In genomic region chr4:138062929-138063328, GRCh38 we compare ENCODE assay signal across 12 cellular contexts.
A peak's percentile ranks its signal among the peaks of the same experiment; 100 is the strongest.
DNase-seq lines count a peak whose midpoint lies in the region; ATAC-seq and TF ChIP-seq lines count a peak whose summit lies in the region.
"Had no signal": no experiment of that assay in that cellular context is flagged by ENCODE, and none has a peak within 500 bp of the region (broad histone marks: within the 10 kb centered on the region; RNA-seq: fewer than 3 reads in every experiment).

No MANE protein-coding gene starts in this region.

- H3K9me3 Mint-ChIP-seq in activated CD4-positive, alpha-beta memory T cell treated with anti-CD3 and anti-CD28 coated beads, Interleukin-2, amount 10 ng/mL, durations not matched to agents 7 days and 5 days: peaks cover 12% of the 10 kb centered on the region

- H3K9ac ChIP-seq in mesendoderm (ENCODE audit: low read length): no peak overlapping the region

- ATAC-seq in GM18517 (IDR thresholded peaks at IDR 0.05; ENCODE audit: unreplicated experiment) (no peak), esophagus mucosa (no peak)

- H3K79me2 ChIP-seq in mesendoderm (ENCODE audit: control insufficient read depth, insufficient read depth, low read length): no peaks in the 10 kb centered on the region

- no peaks in the 10 kb centered on the region for H3K79me1 ChIP-seq in mesendoderm (ENCODE audit: low read length)

- TF ChIP-seq CTCF in RWPE1 (conservative IDR thresholded peaks at IDR 0.05; ENCODE audit: low read depth): no peak
- TF ChIP-seq CTCF in epithelial cell of esophagus (IDR thresholded peaks at IDR 0.05; ENCODE audit: insufficient read depth, low read depth, low read length, missing control alignments): peak; percentile 26

- H3K4me1 Mint-ChIP-seq in activated CD4-positive, alpha-beta memory T cell treated with anti-CD3 and anti-CD28 coated beads, Interleukin-2, amount 10 ng/mL, durations not matched to agents 7 days and 5 days: no peaks in the 10 kb centered on the region

- no peaks in the 10 kb centered on the region for H3K36me3 Mint-ChIP-seq in activated CD4-positive, alpha-beta memory T cell treated with anti-CD3 and anti-CD28 coated beads, Interleukin-2, amount 10 ng/mL, durations not matched to agents 7 days and 5 days (ENCODE audit: low read depth)

- CTCF ChIA-PET in RWPE1 (lab: Yijun Ruan, JAX): interaction anchor here (0.7 kb wide), 1 partner anchor 769 kb away, joined by 3 read pairs; no protein-coding TSS in a partner anchor
- CTCF ChIA-PET in activated CD4-positive, alpha-beta memory T cell treated with anti-CD3 and anti-CD28 coated beads, Interleukin-2, amount 10 ng/mL, durations not matched to agents 7 days and 5 days (lab: Charles Lee): interaction anchor here (0.8 kb wide), 1 partner anchor 27 kb away, joined by 3 read pairs; no protein-coding TSS in a partner anchor

- H3K27ac Mint-ChIP-seq in activated CD4-positive, alpha-beta memory T cell treated with anti-CD3 and anti-CD28 coated beads, Interleukin-2, amount 10 ng/mL, durations not matched to agents 7 days and 5 days: no peak overlapping the region
- H3K27ac Mint-ChIP-seq: CD4-positive, alpha-beta T cell had no signal

- H3K36me3 ChIP-seq in mesendoderm (ENCODE audit: control insufficient read depth, insufficient read depth, low read length): no peaks in the 10 kb centered on the region

- DNase-seq in ELF-1 (ENCODE audit: low read depth, low spot score) (peak; percentile 16), RWPE1 (ENCODE audit: low spot score) (peak; percentile 13), epithelial cell of esophagus (ENCODE audit: low read depth) (peak; percentile 49), mesendoderm (peak; percentile 75)
- DNase-seq in activated CD4-positive, alpha-beta T cell treated with anti-CD3 and anti-CD28 coated beads, Interleukin-2, amount 50 U/mL, for 1 hour: no peak
- no peak for DNase-seq in activated CD4-positive, alpha-beta memory T cell treated with anti-CD3 and anti-CD28 coated beads, Interleukin-2, amount 10 ng/mL, durations not matched to agents 7 days and 5 days
- DNase-seq: CD4-positive, alpha-beta T cell; effector CD8-positive, alpha-beta T cell; NCI-H526 had no signal

- H2AK5ac ChIP-seq in mesendoderm (ENCODE audit: low read length): no peak overlapping the region

- H3K4me1 ChIP-seq in mesendoderm (ENCODE audit: control insufficient read depth, low read depth, low read length): no peaks in the 10 kb centered on the region

- no peak overlapping the region for H4K8ac ChIP-seq in mesendoderm (ENCODE audit: low read depth, low read length)

- WGBS in mesendoderm (ENCODE audit: extremely low coverage, insufficient coverage, low lambda C conversion rate): no CpG with 5 or more reads among the region's 2 CpGs

- H3K23ac ChIP-seq in mesendoderm (ENCODE audit: low read length): no peak overlapping the region

- no peak overlapping the region for H4K5ac ChIP-seq in mesendoderm (ENCODE audit: low read length)

- no peak overlapping the region for H2BK15ac ChIP-seq in mesendoderm (replicated peaks; ENCODE audit: low read depth)

- H3K4me3 ChIP-seq in epithelial cell of esophagus (ENCODE audit: low read length) (no peak overlapping the region), mesendoderm (ENCODE audit: low read length) (no peak overlapping the region)

- no peak overlapping the region for H3K18ac ChIP-seq in mesendoderm (ENCODE audit: low read length)

- no peak overlapping the region for H3K4me3 Mint-ChIP-seq in activated CD4-positive, alpha-beta memory T cell treated with anti-CD3 and anti-CD28 coated beads, Interleukin-2, amount 10 ng/mL, durations not matched to agents 7 days and 5 days
- H3K4me3 Mint-ChIP-seq: CD4-positive, alpha-beta T cell had no signal

- H3K27me3 ChIP-seq in mesendoderm (ENCODE audit: insufficient read depth, low read length, poor library complexity): no peaks in the 10 kb centered on the region

- H2BK120ac ChIP-seq in mesendoderm (ENCODE audit: low read depth, low read length): no peak overlapping the region

- H3K4ac ChIP-seq in mesendoderm (ENCODE audit: low read depth, low read length): no peak overlapping the region

- H3K56ac ChIP-seq in mesendoderm (ENCODE audit: low read length): no peak overlapping the region

- H3K27me3 Mint-ChIP-seq in activated CD4-positive, alpha-beta memory T cell treated with anti-CD3 and anti-CD28 coated beads, Interleukin-2, amount 10 ng/mL, durations not matched to agents 7 days and 5 days: no peaks in the 10 kb centered on the region
- H3K27me3 Mint-ChIP-seq: CD4-positive, alpha-beta T cell had no signal

- H3K27ac ChIP-seq in RWPE1 (no peak overlapping the region), mesendoderm (ENCODE audit: low read depth, low read length) (no peak overlapping the region)
- H3K27ac ChIP-seq: HL-60 had no signal

- H2BK5ac ChIP-seq in mesendoderm (ENCODE audit: low read length): no peak overlapping the region

- no peak overlapping the region for H3K4me2 ChIP-seq in mesendoderm (ENCODE audit: low read length)

- POLR2A ChIA-PET in RWPE1 (lab: Yijun Ruan, JAX; ENCODE audit: low non-redundant PET): no interaction called here
- POLR2A ChIA-PET in activated CD4-positive, alpha-beta memory T cell treated with anti-CD3 and anti-CD28 coated beads, Interleukin-2, amount 10 ng/mL, durations not matched to agents 7 days and 5 days (lab: Charles Lee): no interaction called here

Comparison
In these comparisons a context has a peak if more than half of its experiments do, and no peak if none do; other contexts are left out.
1. DNase-seq: peak in ELF-1 (single experiment), RWPE1 (single experiment), epithelial cell of esophagus (single experiment) and mesendoderm (single experiment); none in activated CD4-positive, alpha-beta T cell treated with anti-CD3 and anti-CD28 coated beads, Interleukin-2, amount 50 U/mL, for 1 hour (single experiment) and activated CD4-positive, alpha-beta memory T cell treated with anti-CD3 and anti-CD28 coated beads, Interleukin-2, amount 10 ng/mL, durations not matched to agents 7 days and 5 days (single experiment).